Comparison of ENCODE assay signal across 1 cellular context in the genomic region with DNA sequence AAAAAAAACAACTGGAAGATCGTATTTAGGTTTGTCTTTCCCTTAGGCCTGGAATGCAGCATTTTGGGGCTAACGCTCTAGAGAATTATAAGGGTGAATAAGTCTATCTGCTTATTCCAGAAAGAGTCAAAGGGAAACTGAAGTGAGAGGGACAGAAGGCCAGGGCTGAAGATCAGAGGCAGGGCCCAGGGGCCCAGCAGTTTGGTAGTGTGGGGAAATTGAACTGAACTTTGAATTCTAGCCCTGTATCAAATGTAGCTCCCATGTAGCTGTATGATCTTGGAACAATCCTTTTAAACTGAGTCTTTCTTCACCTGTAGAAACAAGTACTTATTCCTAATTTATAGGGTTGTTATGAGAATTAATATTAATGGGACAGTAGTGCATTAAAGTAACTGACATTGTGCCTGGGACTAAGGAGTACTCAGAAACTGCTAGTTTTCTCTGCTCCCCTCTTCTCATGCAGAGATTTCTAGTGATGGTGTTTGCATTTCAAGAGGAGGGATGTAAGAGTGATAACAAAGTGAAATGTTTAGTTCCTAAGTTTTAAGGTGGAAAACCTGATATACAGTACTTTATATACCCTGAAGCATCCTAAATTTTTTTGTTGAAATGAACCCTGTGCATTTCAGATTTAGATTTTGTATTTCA.
TF ChIP-seq lines count a peak whose summit lies in the region.

No MANE protein-coding gene starts in this region.

TF ChIP-seq in A549, 52 proteins besides CTCF, POLR2A, EP300 and RAD21 (continued from another document):
- TF ChIP-seq CHD4 (IDR thresholded peaks at IDR 0.05; ENCODE audit: borderline replicate concordance): no peak
